In the genomic region with DNA sequence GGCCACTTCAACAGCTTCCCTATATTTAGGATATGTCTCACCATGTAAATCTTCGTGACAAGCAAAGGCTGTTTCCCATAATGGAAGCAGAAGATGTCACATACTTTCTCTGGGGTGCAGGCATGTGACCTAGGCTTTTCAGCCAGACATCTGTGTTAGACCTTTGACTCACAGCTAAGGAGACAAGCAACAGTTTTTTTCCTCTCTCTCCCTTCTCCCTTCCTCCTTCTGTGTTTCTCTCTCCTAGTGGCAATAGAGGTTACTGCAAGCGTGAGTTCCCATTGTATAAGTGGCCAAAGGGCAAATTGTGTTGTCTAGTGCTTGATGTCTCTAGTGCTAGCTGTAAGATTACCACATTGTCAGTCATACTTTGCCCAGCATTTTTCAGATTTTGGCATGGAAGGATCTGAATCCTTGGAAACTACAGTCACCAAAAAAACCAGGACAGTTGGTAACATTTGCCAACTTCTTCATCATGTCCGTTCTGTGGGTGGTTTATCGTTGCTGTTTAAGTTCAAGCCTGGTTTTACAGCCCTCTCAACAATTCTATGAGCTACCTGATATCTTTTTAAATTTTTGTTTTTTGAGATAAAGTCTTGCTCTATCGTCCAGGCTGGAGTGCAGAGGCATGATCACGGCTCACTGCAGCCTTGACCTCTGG, we compare ENCODE assay signal across 8 cellular contexts. TPM values are rescaled to one million over a fixed set of nuclear protein-coding genes. Genes with fewer than 3 reads are reported as not detected.
DNase-seq lines count a peak whose midpoint lies in the region; ATAC-seq and TF ChIP-seq lines count a peak whose summit lies in the region.

No MANE protein-coding gene starts in this region.

- H4K20me1 ChIP-seq in Loucy (ENCODE audit: insufficient read depth, low read length, poor library complexity, severe bottlenecking) = no peaks in the 10 kb centered on the region

- no peak overlapping the region for H3K4me3 ChIP-seq in Loucy (ENCODE audit: low read length, poor library complexity, severe bottlenecking)
- H3K4me3 ChIP-seq in naive thymus-derived CD4-positive, alpha-beta T cell (ENCODE audit: low read length) = no peak overlapping the region

- H3K27ac ChIP-seq in epithelial cell of prostate = no peak overlapping the region
- H3K27ac ChIP-seq in naive thymus-derived CD4-positive, alpha-beta T cell (ENCODE audit: low read depth, low read length) = no peak overlapping the region

- no peak overlapping the region for H3K4me2 ChIP-seq in Loucy (ENCODE audit: low read depth, low read length, poor library complexity, severe bottlenecking)

- H3K9me3 Mint-ChIP-seq in naive thymus-derived CD4-positive, alpha-beta T cell = no peaks in the 10 kb centered on the region

- no peaks in the 10 kb centered on the region for H3K4me1 ChIP-seq in Loucy (ENCODE audit: insufficient read depth, low read length, poor library complexity, severe bottlenecking)
- H3K4me1 ChIP-seq in naive thymus-derived CD4-positive, alpha-beta T cell (ENCODE audit: control insufficient read depth in 2 of 2, insufficient read depth in 2 of 2, low read length in 2 of 2) = no peaks in the 10 kb centered on the region

- H3K9me2 ChIP-seq in Loucy (replicated peaks; ENCODE audit: low read depth, low read length) = no peaks in the 10 kb centered on the region

- H3K79me2 ChIP-seq in Loucy (ENCODE audit: insufficient read depth, low read length) = no peaks in the 10 kb centered on the region

- H3K4me1 Mint-ChIP-seq in naive thymus-derived CD4-positive, alpha-beta T cell = peaks cover 0 to 2% (median 0%) of the 10 kb centered on the region in 7 donors

- H3K4me3 Mint-ChIP-seq in naive thymus-derived CD4-positive, alpha-beta T cell = no peak overlapping the region

- POLR2A ChIA-PET in naive thymus-derived CD4-positive, alpha-beta T cell (lab: Charles Lee) = interaction anchor here (0.7 kb wide), 1 partner anchor 1368 kb away, joined by 3 read pairs; no protein-coding TSS in a partner anchor

- peak; percentile 72 for ATAC-seq in GM21381 (IDR thresholded peaks at IDR 0.05; ENCODE audit: unreplicated experiment)
- peak; percentile 86 for ATAC-seq in naive thymus-derived CD4-positive, alpha-beta T cell
- ATAC-seq in HG03457 (IDR thresholded peaks at IDR 0.05; ENCODE audit: unreplicated experiment) = no peak

- H3K9me3 ChIP-seq in Loucy (ENCODE audit: insufficient read depth, low read depth, low read length) = no peaks in the 10 kb centered on the region
- H3K9me3 ChIP-seq in naive thymus-derived CD4-positive, alpha-beta T cell (ENCODE audit: control insufficient read depth in 2 of 3, low read length in 3 of 3) = no peaks in the 10 kb centered on the region

- DNase-seq in NCI-H2196 (lab: John Stamatoyannopoulos, UW; ENCODE audit: unreplicated experiment) (peak; percentile 35), NCI-H2196 treated with DMSO at 0.1 percent for 48 hours (lab: John Stamatoyannopoulos, UW; ENCODE audit: unreplicated experiment) (no peak), SK-MEL-5 (ENCODE audit: low read depth, low spot score) (peak; percentile 92), epithelial cell of prostate (ENCODE audit: low read depth, low spot score) (peak; percentile 39)
- DNase-seq in naive thymus-derived CD4-positive, alpha-beta T cell = peak in 5 of 9 donors; percentile 13 to 30 (median 26)

- in situ Hi-C loops in SK-MEL-5 (cut with HindIII; ENCODE audit: low pct_unique_long_range_greater_than_20kb, low sequenced_read_pairs) = no loop called here

- H3K36me3 ChIP-seq in Loucy (ENCODE audit: insufficient read depth, low read length) = no peaks in the 10 kb centered on the region
- no peaks in the 10 kb centered on the region for H3K36me3 ChIP-seq in naive thymus-derived CD4-positive, alpha-beta T cell (ENCODE audit: control insufficient read depth in 2 of 3, insufficient read depth in 3 of 3, low read length in 3 of 3)

- intact Hi-C loops in naive thymus-derived CD4-positive, alpha-beta T cell (cut with micrococcal nuclease) = loop anchor here in 1 of 2 donors (2.0 kb wide), 1 partner anchor 44 kb away; a partner anchor contains a TSS

- 0 out of 2 replicates have a peak overlapping the region, but pooled peaks have one; percentile 38 for H2AFZ ChIP-seq in Loucy (ENCODE audit: low read length)

- H3K27me3 Mint-ChIP-seq in naive thymus-derived CD4-positive, alpha-beta T cell = peaks cover 0 to 13% (median 0%) of the 10 kb centered on the region in 5 donors

- peak; percentile 81 for TF ChIP-seq CTCF in Loucy (conservative IDR thresholded peaks at IDR 0.05; ENCODE audit: low read length)

- no peaks in the 10 kb centered on the region for H3K27me3 ChIP-seq in Loucy (ENCODE audit: insufficient read depth, low read length, poor library complexity, severe bottlenecking)
- H3K27me3 ChIP-seq in naive thymus-derived CD4-positive, alpha-beta T cell (ENCODE audit: control insufficient read depth in 2 of 2, insufficient read depth in 2 of 2, low read length in 2 of 2) = no peaks in the 10 kb centered on the region

- no peak overlapping the region for H3K27ac Mint-ChIP-seq in naive thymus-derived CD4-positive, alpha-beta T cell

- CTCF ChIA-PET in naive thymus-derived CD4-positive, alpha-beta T cell (lab: Charles Lee) = no interaction called here

- H3K9ac ChIP-seq in Loucy (ENCODE audit: low read depth, low read length, poor library complexity, severe bottlenecking) = no peak overlapping the region

- no peaks in the 10 kb centered on the region for H3F3A ChIP-seq in Loucy (ENCODE audit: low read depth)

- H3K36me3 Mint-ChIP-seq in naive thymus-derived CD4-positive, alpha-beta T cell = no peaks in the 10 kb centered on the region

RNA-seq across cellular contexts. Expression of a gene that starts 44.4 kb away (rescaled TPM):
- total RNA-seq in SK-MEL-5 (2014; rRNA removed; shearing (Covaris generic)) = 31.2 and 32.0 TPM in 2 replicates
- 12.0 and 18.7 TPM in 2 replicates for polyA plus RNA-seq in SK-MEL-5 (2015; cell fraction: cytosol; rRNA removed)
- 14.2 and 20.5 TPM in 2 replicates for polyA plus RNA-seq in SK-MEL-5 (2015; cell fraction: nucleus; rRNA removed)
- total RNA-seq in naive thymus-derived CD4-positive, alpha-beta T cell = 10 to 100 TPM; 51.9 to 97.4 (median 74.3) TPM
- 10 to 100 TPM; 38.4 to 40.4 TPM for polyA plus RNA-seq in naive thymus-derived CD4-positive, alpha-beta T cell
